ENCODE assay signal across 1 cellular context in the genomic region with DNA sequence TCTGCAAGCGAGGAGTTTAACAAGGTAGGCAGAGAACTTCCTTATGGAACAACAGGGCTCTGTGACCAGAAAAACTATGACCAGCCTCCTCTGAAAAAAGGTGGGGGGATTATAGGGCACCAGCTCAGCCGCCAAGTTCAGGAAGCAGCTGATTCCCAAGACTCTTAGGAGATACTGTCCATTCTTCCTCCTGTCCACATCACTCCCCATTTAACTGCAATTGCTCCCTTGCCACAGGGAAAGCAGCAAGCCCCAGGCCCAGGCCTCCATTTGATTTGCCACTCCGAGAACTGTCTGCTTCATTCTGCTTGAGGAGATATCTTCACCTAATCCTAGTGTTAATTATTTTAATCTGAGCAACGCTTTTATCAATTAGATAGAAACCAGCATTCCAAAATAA.
TF ChIP-seq lines count a peak whose summit lies in the region.

No MANE protein-coding gene starts in this region.

TF ChIP-seq in GM23338, 12 proteins besides CTCF, POLR2A, EP300 and RAD21 (continued from another document):
- TF ChIP-seq, protein P1, sequence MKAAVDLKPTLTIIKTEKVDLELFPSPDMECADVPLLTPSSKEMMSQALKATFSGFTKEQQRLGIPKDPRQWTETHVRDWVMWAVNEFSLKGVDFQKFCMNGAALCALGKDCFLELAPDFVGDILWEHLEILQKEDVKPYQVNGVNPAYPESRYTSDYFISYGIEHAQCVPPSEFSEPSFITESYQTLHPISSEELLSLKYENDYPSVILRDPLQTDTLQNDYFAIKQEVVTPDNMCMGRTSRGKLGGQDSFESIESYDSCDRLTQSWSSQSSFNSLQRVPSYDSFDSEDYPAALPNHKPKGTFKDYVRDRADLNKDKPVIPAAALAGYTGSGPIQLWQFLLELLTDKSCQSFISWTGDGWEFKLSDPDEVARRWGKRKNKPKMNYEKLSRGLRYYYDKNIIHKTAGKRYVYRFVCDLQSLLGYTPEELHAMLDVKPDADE (IDR thresholded peaks at IDR 0.05), result no peak
